8 cellular contexts compared by ENCODE assay signal in the genomic region with DNA sequence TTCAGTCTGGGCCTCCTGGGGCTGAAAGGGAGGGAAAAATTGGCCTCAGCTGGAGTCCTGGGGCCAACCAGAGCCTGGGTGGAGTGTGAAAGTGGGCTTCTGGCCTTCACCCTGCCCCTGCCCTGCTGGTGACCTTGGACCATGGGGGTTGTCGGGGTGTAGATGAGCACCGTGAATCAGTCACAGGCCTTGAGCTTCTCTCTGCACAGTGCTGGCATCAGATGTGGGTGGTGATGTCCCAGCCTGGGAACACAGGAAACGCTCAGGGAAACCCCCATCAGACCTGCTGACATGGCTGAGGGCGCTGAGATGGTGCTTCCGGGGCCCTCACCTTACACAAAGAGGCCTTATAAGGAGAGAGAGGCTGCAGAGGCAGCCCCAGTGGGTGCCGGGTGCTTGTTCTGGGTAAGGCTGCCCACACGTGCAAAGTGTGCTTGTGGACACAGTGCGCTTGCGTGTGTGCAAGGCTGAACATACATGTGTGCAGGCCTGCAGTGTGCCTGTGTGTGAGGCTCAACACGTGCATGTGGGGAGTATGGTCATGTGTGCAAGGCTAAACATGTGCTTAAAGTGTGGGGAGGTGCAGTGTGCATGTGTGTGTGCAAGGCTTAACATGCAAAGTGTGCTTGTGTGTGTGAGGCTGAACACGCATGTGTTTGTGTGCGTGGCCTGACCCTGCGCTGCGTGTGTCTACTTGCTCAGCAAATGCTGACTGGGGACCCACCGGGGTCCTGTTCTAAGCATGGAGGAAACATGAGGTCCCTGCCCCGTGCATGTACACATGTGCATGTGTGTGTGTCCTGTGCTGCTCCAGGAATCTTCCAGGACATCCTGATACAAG. TPM values are rescaled to one million over a fixed set of nuclear protein-coding genes. Genes with fewer than 3 reads are reported as not detected.
A peak's percentile ranks its signal among the peaks of the same experiment; 100 is the strongest.
DNase-seq lines count a peak whose midpoint lies in the region; ATAC-seq, FAIRE-seq and TF ChIP-seq lines count a peak whose summit lies in the region.

No MANE protein-coding gene starts in this region.

- no peak overlapping the region for H3K4ac ChIP-seq in H1 (replicated peaks; ENCODE audit: insufficient read length, low read depth, low read length)

- peak overlapping the region; percentile 40 for H2BK5ac ChIP-seq in H1 (ENCODE audit: low read depth, low read length)

- FAIRE-seq in H1 (lab: Jason Lieb, UNC) (no peak), HTR-8/SVneo (lab: Jason Lieb, UNC) (no peak)

- H3K4me1 Mint-ChIP-seq in activated CD4-positive, alpha-beta T cell treated with anti-CD3 and anti-CD28 coated beads, Interleukin-2, amount 10 ng/mL, durations not matched to agents 7 days and 5 days = peaks cover 65% of the 10 kb centered on the region
- peaks cover 8% of the 10 kb centered on the region for H3K4me1 Mint-ChIP-seq in Calu3 (ENCODE audit: low read depth, unreplicated experiment)

- POLR2A ChIA-PET in activated CD4-positive, alpha-beta T cell treated with anti-CD3 and anti-CD28 coated beads, Interleukin-2, amount 10 ng/mL, durations not matched to agents 7 days and 5 days (lab: Charles Lee) = interaction anchor here (0.9 to 1.0 kb wide), 3 partner anchors 28 to 1048 kb away, joined by 3 to 4 read pairs (median 3); partner anchors contain the start of genes BUD31, PDAP1 and ZCWPW1
- POLR2A ChIA-PET in H1 (lab: Charles Lee; ENCODE audit: partially characterized antibody) = interaction anchor here (2.0 to 3.3 kb wide), 3 partner anchors 11 to 27 kb away, joined by 7 to 19 read pairs (median 18); partner anchors contain the start of genes BUD31 and PDAP1

- peaks cover 14 to 22% of the 10 kb centered on the region in 2 experiments for H4K20me1 ChIP-seq in H1 (replicated peaks in 1 of 2; ENCODE audit: control insufficient read depth in 1 of 2, insufficient read depth in 2 of 2, low read length in 2 of 2)

- no peaks in the 10 kb centered on the region; the same call in 1 of the 2 replicates for H3K23me2 ChIP-seq in H1 (ENCODE audit: low read depth, low read length)

- 0 out of 2 replicates have a peak overlapping the region, but pooled peaks have one; percentile 43 for H2AK5ac ChIP-seq in H1 (ENCODE audit: low read depth, low read length)

- H2AFZ ChIP-seq in H1 (ENCODE audit: low read length) = no peak overlapping the region

- TF ChIP-seq RAD21 in H1 (IDR thresholded peaks at IDR 0.05 in 1 of 2, conservative IDR thresholded peaks at IDR 0.05 in 1 of 2; ENCODE audit: low read depth in 2 of 2, low read length in 2 of 2) = no peak

- no peak overlapping the region for H2BK12ac ChIP-seq in H1 (ENCODE audit: low read depth, low read length)

- peak overlapping the region; percentile 90 for H3K27ac Mint-ChIP-seq in activated CD4-positive, alpha-beta T cell treated with anti-CD3 and anti-CD28 coated beads, Interleukin-2, amount 10 ng/mL, durations not matched to agents 7 days and 5 days
- no peak overlapping the region for H3K27ac Mint-ChIP-seq in Calu3 (ENCODE audit: unreplicated experiment)

- no peak overlapping the region for H3K56ac ChIP-seq in H1 (replicated peaks; ENCODE audit: insufficient read length, low read depth, low read length)

- TF ChIP-seq CTCF in H1 (IDR thresholded peaks at IDR 0.05; ENCODE audit: control extremely low read depth in 1 of 3, insufficient read depth in 1 of 3, low read depth in 1 of 3, low read length in 3 of 3) (no peak), sigmoid colon (IDR thresholded peaks at IDR 0.05) (no peak), Calu3 (IDR thresholded peaks at IDR 0.05; ENCODE audit: unreplicated experiment) (no peak)

- peaks cover 54% of the 10 kb centered on the region for H3K36me3 Mint-ChIP-seq in activated CD4-positive, alpha-beta T cell treated with anti-CD3 and anti-CD28 coated beads, Interleukin-2, amount 10 ng/mL, durations not matched to agents 7 days and 5 days (ENCODE audit: low read depth)
- H3K36me3 Mint-ChIP-seq in Calu3 (ENCODE audit: insufficient read depth, unreplicated experiment) = peaks cover 50% of the 10 kb centered on the region

- H3K27me3 ChIP-seq in H1 (replicated peaks in 1 of 4; ENCODE audit: control insufficient read depth in 3 of 4, extremely low read depth in 1 of 4, insufficient read depth in 3 of 4, low read length in 3 of 4) (no peaks in the 10 kb centered on the region), sigmoid colon (no peaks in the 10 kb centered on the region)

- intact Hi-C loops in sigmoid colon (cut with DNase I) (no loop called here), Calu3 (cut with micrococcal nuclease; ENCODE audit: unreplicated experiment) (no loop called here)

- peak overlapping the region; percentile 11; the same call in 1 of the 2 replicates for H4K8ac ChIP-seq in H1 (ENCODE audit: extremely low read depth, insufficient read depth, low read length)

- peak; percentile 95 for DNase-seq in activated CD4-positive, alpha-beta T cell treated with anti-CD3 and anti-CD28 coated beads, Interleukin-2, amount 10 ng/mL, durations not matched to agents 7 days and 5 days
- DNase-seq in H1 (ENCODE audit: low read depth in 1 of 2, low spot score in 2 of 2) = no peak
- no peak for DNase-seq in sigmoid colon
- DNase-seq in Calu3 = no peak
- DNase-seq in NCI-H2107 (lab: John Stamatoyannopoulos, UW) = no peak
- DNase-seq in HTR-8/SVneo (ENCODE audit: insufficient read length, low spot score) = no peak

- peak overlapping the region; percentile 44 for H4K91ac ChIP-seq in H1 (replicated peaks; ENCODE audit: insufficient read length, low read length)

- H3K27ac ChIP-seq in H1 (ENCODE audit: low read depth, low read length) = peak overlapping the region; percentile 44; the same call in 1 of the 2 replicates
- H3K27ac ChIP-seq in sigmoid colon = peak overlapping the region; percentile 78 to 85 (median 84)

- H2BK20ac ChIP-seq in H1 (ENCODE audit: low read length) = no peak overlapping the region

- no peak overlapping the region for H3K14ac ChIP-seq in H1 (ENCODE audit: insufficient read length)

- no peak overlapping the region for H3K23ac ChIP-seq in H1 (ENCODE audit: insufficient read length)

- no peaks in the 10 kb centered on the region for H3K9me3 Mint-ChIP-seq in activated CD4-positive, alpha-beta T cell treated with anti-CD3 and anti-CD28 coated beads, Interleukin-2, amount 10 ng/mL, durations not matched to agents 7 days and 5 days
- no peaks in the 10 kb centered on the region for H3K9me3 Mint-ChIP-seq in Calu3 (ENCODE audit: low read depth, unreplicated experiment)

- H2BK15ac ChIP-seq in H1 (ENCODE audit: low read length) = no peak overlapping the region

- H3K4me1 ChIP-seq in H1 (replicated peaks in 1 of 4; ENCODE audit: control insufficient read depth in 3 of 4, insufficient read depth in 4 of 4, low read length in 3 of 4) (peaks cover 0 to 5% (median 1%) of the 10 kb centered on the region in 4 experiments; a peak in 3 of 7 replicates), sigmoid colon (peaks cover 0 to 35% (median 31%) of the 10 kb centered on the region in 4 donors)

- BruUV-seq in Calu3 (replicated peaks; lab: Mats Ljungman, UMichigan) = no TSS peak

- no peak overlapping the region for H3K4me3 ChIP-seq in H1 (ENCODE audit: extremely low read depth in 1 of 4, insufficient read depth in 2 of 4, low read depth in 3 of 4, low read length in 4 of 4)
- H3K4me3 ChIP-seq in sigmoid colon = no peak overlapping the region

- 93% methylated on average over 16 of the region's 16 CpGs; no CpG with 5 or more reads in 1 of the 2 experiments for WGBS in H1 (ENCODE audit: extremely low coverage in 1 of 2, insufficient coverage in 1 of 2, insufficient read length in 1 of 2, insufficient replicate concordance in 2 of 2, low coverage in 1 of 2, low lambda C conversion rate in 2 of 2, missing lambda C conversion rate in 1 of 2), 2 experiments
- 60 to 78% methylated on average over 16 of the region's 16 CpGs for WGBS in sigmoid colon, 2 donors

- H4K5ac ChIP-seq in H1 (ENCODE audit: insufficient read length, low read depth, low read length) = no peak overlapping the region

- H3K9ac ChIP-seq in H1 (replicated peaks in 1 of 4; ENCODE audit: extremely low read depth in 1 of 4, low read depth in 3 of 4, low read length in 3 of 4) = peak overlapping the region in 2 of 4 experiments; percentile 18 to 46; a peak in 3 of 7 replicates

- peak overlapping the region; percentile 82 for H3K4me3 Mint-ChIP-seq in activated CD4-positive, alpha-beta T cell treated with anti-CD3 and anti-CD28 coated beads, Interleukin-2, amount 10 ng/mL, durations not matched to agents 7 days and 5 days
- H3K4me3 Mint-ChIP-seq in Calu3 (ENCODE audit: low read depth, unreplicated experiment) = no peak overlapping the region

- H3K79me1 ChIP-seq in H1 (ENCODE audit: low read depth, low read length) = peaks cover 16% of the 10 kb centered on the region

- H3K18ac ChIP-seq in H1 (ENCODE audit: extremely low read depth, low read length) = no peak overlapping the region

- no peak overlapping the region; a peak in 1 of 4 replicates for H3K4me2 ChIP-seq in H1 (ENCODE audit: insufficient read depth in 1 of 2, low read depth in 2 of 2, low read length in 2 of 2)

- no peak overlapping the region for H2BK120ac ChIP-seq in H1 (replicated peaks; ENCODE audit: low read depth, low read length)

- H3K79me2 ChIP-seq in H1 (ENCODE audit: control insufficient read depth in 1 of 2, insufficient read depth in 2 of 2, low read length in 2 of 2) = peaks cover 0 to 17% of the 10 kb centered on the region in 2 experiments; a peak in 2 of 4 replicates

- no peaks in the 10 kb centered on the region for H3K27me3 Mint-ChIP-seq in activated CD4-positive, alpha-beta T cell treated with anti-CD3 and anti-CD28 coated beads, Interleukin-2, amount 10 ng/mL, durations not matched to agents 7 days and 5 days
- H3K27me3 Mint-ChIP-seq in Calu3 (ENCODE audit: unreplicated experiment) = no peaks in the 10 kb centered on the region

- no peak for TF ChIP-seq EP300 in H1 (IDR thresholded peaks at IDR 0.05; ENCODE audit: borderline replicate concordance in 1 of 2, low read depth in 2 of 2, low read length in 2 of 2)
- TF ChIP-seq EP300 in sigmoid colon (IDR thresholded peaks at IDR 0.05) = no peak

- CTCF ChIA-PET in activated CD4-positive, alpha-beta T cell treated with anti-CD3 and anti-CD28 coated beads, Interleukin-2, amount 10 ng/mL, durations not matched to agents 7 days and 5 days (lab: Charles Lee) = interaction anchor here (0.6 kb wide), 1 partner anchor 9 kb away, joined by 3 read pairs; no protein-coding TSS in a partner anchor
- CTCF ChIA-PET in H1 (lab: Charles Lee; ENCODE audit: partially characterized antibody) = interaction anchor here (0.9 to 1.0 kb wide), 2 partner anchors 14 to 21 kb away, joined by 3 to 4 read pairs; no protein-coding TSS in a partner anchor
- CTCF ChIA-PET in Calu3 (lab: Charles Lee) = no interaction called here

- H3K9me3 ChIP-seq in H1 (ENCODE audit: insufficient read depth in 2 of 2, low read depth in 1 of 2, low read length in 1 of 2) = no peaks in the 10 kb centered on the region
- H3K9me3 ChIP-seq in sigmoid colon = no peaks in the 10 kb centered on the region

- TF ChIP-seq POLR2A in H1 (IDR thresholded peaks at IDR 0.05; ENCODE audit: control extremely low read depth in 1 of 2, low read depth in 2 of 2, low read length in 2 of 2) (no peak), sigmoid colon (IDR thresholded peaks at IDR 0.05) (no peak)

- ATAC-seq in GM19023 (IDR thresholded peaks at IDR 0.05; ENCODE audit: unreplicated experiment) = peak; percentile 78
- peak; percentile 69 for ATAC-seq in HG03108 (IDR thresholded peaks at IDR 0.05; ENCODE audit: unreplicated experiment)

- H3K36me3 ChIP-seq in H1 (ENCODE audit: control insufficient read depth in 2 of 4, insufficient read depth in 4 of 4, low read length in 3 of 4) (peaks cover 0 to 3% (median 0%) of the 10 kb centered on the region in 4 experiments; a peak in 2 of 8 replicates), sigmoid colon (peaks cover 0 to 2% (median 0%) of the 10 kb centered on the region in 4 donors)

RNA-seq across cellular contexts. Expression of gene ARPC1B, which starts 6.5 kb away (rescaled TPM):
- 100 to 1,000 TPM; 361 to 399 TPM for total RNA-seq in activated CD4-positive, alpha-beta T cell treated with anti-CD3 and anti-CD28 coated beads, Interleukin-2, amount 10 ng/mL, durations not matched to agents 7 days and 5 days
- total RNA-seq in H1 (2021; fragmentation: NEBNext Ultra II Directional; extraction: Animal tissue kit (Norgen Biotek cat#: 25700)) = 61.8 and 64.5 TPM in 2 replicates
- polyA plus RNA-seq in H1 (2011; rRNA removed) (115 and 165 TPM in 2 replicates), sigmoid colon (100 to 1,000 TPM; 229 to 390 (median 313) TPM)
- polyA plus RNA-seq in H1 (2011; cell fraction: cytosol; rRNA removed) = 131 TPM
- polyA plus RNA-seq in H1 (2011; cell fraction: nucleus; rRNA removed) = 118 TPM
- 92.2 to 133 TPM (median 114 TPM) in 4 replicates for polyA plus RNA-seq in H1 (2012, experiment 1 of 2)
- polyA plus RNA-seq in H1 (2012, experiment 2 of 2) = 70.9 TPM
- 63.9 TPM for polyA plus RNA-seq in H1 (2013, experiment 1 of 2)
- polyA plus RNA-seq in H1 (2013, experiment 2 of 2) = 58.2 TPM
- 33.9 and 53.6 TPM in 2 replicates for polyA minus RNA-seq in H1 (2011; rRNA and poly(A)+ RNA removed)
- 42.2 TPM for polyA minus RNA-seq in H1 (2011; cell fraction: cytosol; rRNA and poly(A)+ RNA removed)
- 46.0 TPM for polyA minus RNA-seq in H1 (2011; cell fraction: nucleus; rRNA and poly(A)+ RNA removed)
- total RNA-seq in sigmoid colon (100 to 1,000 TPM in 2 of 4 donors, 10 to 100 TPM in 2; 70.3 to 136 (median 105) TPM), Calu3 (2022) (107 and 108 TPM in 2 replicates)

RNA-seq across cellular contexts. Expression of gene PDAP1, which starts 27.4 kb away (rescaled TPM):
- total RNA-seq in activated CD4-positive, alpha-beta T cell treated with anti-CD3 and anti-CD28 coated beads, Interleukin-2, amount 10 ng/mL, durations not matched to agents 7 days and 5 days = 10 to 100 TPM; 81.4 to 81.9 TPM
- 169 and 174 TPM in 2 replicates for total RNA-seq in H1 (2021; fragmentation: NEBNext Ultra II Directional; extraction: Animal tissue kit (Norgen Biotek cat#: 25700))
- 26.6 and 37.1 TPM in 2 replicates for polyA plus RNA-seq in H1 (2011; rRNA removed)
- polyA plus RNA-seq in H1 (2011; cell fraction: cytosol; rRNA removed) = 121 TPM
- polyA plus RNA-seq in H1 (2011; cell fraction: nucleus; rRNA removed) = 34.9 TPM
- 210 to 261 TPM (median 258 TPM) in 4 replicates for polyA plus RNA-seq in H1 (2012, experiment 1 of 2)
- 117 TPM for polyA plus RNA-seq in H1 (2012, experiment 2 of 2)
- 114 TPM for polyA plus RNA-seq in H1 (2013, experiment 1 of 2)
- polyA plus RNA-seq in H1 (2013, experiment 2 of 2) = 125 TPM
- 5.6 and 11.0 TPM in 2 replicates for polyA minus RNA-seq in H1 (2011; rRNA and poly(A)+ RNA removed)
- polyA minus RNA-seq in H1 (2011; cell fraction: cytosol; rRNA and poly(A)+ RNA removed) = 30.0 TPM
- 9.4 TPM for polyA minus RNA-seq in H1 (2011; cell fraction: nucleus; rRNA and poly(A)+ RNA removed)
- total RNA-seq in sigmoid colon = 10 to 100 TPM; 84.5 to 89.5 (median 85.1) TPM
- polyA plus RNA-seq in sigmoid colon = 100 to 1,000 TPM; 145 to 194 (median 163) TPM
- total RNA-seq in Calu3 (2022) = 83.9 and 87.2 TPM in 2 replicates

RNA-seq across cellular contexts. Expression of gene BUD31, which starts 27.7 kb away (rescaled TPM):
- 100 to 1,000 TPM in 1 of 2 experiments, 10 to 100 TPM in 1; 94.2 to 115 TPM for total RNA-seq in activated CD4-positive, alpha-beta T cell treated with anti-CD3 and anti-CD28 coated beads, Interleukin-2, amount 10 ng/mL, durations not matched to agents 7 days and 5 days
- 114 and 121 TPM in 2 replicates for total RNA-seq in H1 (2021; fragmentation: NEBNext Ultra II Directional; extraction: Animal tissue kit (Norgen Biotek cat#: 25700))
- 46.7 and 72.0 TPM in 2 replicates for polyA plus RNA-seq in H1 (2011; rRNA removed)
- 65.3 TPM for polyA plus RNA-seq in H1 (2011; cell fraction: cytosol; rRNA removed)
- polyA plus RNA-seq in H1 (2011; cell fraction: nucleus; rRNA removed) = 53.6 TPM
- 80.2 to 121 TPM (median 93.7 TPM) in 4 replicates for polyA plus RNA-seq in H1 (2012, experiment 1 of 2)
- 53.6 TPM for polyA plus RNA-seq in H1 (2012, experiment 2 of 2)
- 120 TPM for polyA plus RNA-seq in H1 (2013, experiment 1 of 2)
- polyA plus RNA-seq in H1 (2013, experiment 2 of 2) = 127 TPM
- 18.5 and 23.9 TPM in 2 replicates for polyA minus RNA-seq in H1 (2011; rRNA and poly(A)+ RNA removed)
- 20.2 TPM for polyA minus RNA-seq in H1 (2011; cell fraction: cytosol; rRNA and poly(A)+ RNA removed)
- 20.8 TPM for polyA minus RNA-seq in H1 (2011; cell fraction: nucleus; rRNA and poly(A)+ RNA removed)
- total RNA-seq in sigmoid colon = 10 to 100 TPM; 44.6 to 89.8 (median 69.3) TPM
- polyA plus RNA-seq in sigmoid colon = 100 to 1,000 TPM; 118 to 141 (median 119) TPM
- total RNA-seq in Calu3 (2022) = 62.8 and 82.7 TPM in 2 replicates

RNA-seq across cellular contexts. Expression of gene ARPC1A, which starts 55.3 kb away (rescaled TPM):
- total RNA-seq in activated CD4-positive, alpha-beta T cell treated with anti-CD3 and anti-CD28 coated beads, Interleukin-2, amount 10 ng/mL, durations not matched to agents 7 days and 5 days = 10 to 100 TPM; 51.9 to 56.8 TPM
- 147 and 155 TPM in 2 replicates for total RNA-seq in H1 (2021; fragmentation: NEBNext Ultra II Directional; extraction: Animal tissue kit (Norgen Biotek cat#: 25700))
- polyA plus RNA-seq in H1 (2011; rRNA removed) (123 and 140 TPM in 2 replicates), sigmoid colon (100 to 1,000 TPM; 181 to 396 (median 263) TPM)
- polyA plus RNA-seq in H1 (2011; cell fraction: cytosol; rRNA removed) = 115 TPM
- 109 TPM for polyA plus RNA-seq in H1 (2011; cell fraction: nucleus; rRNA removed)
- polyA plus RNA-seq in H1 (2012, experiment 1 of 2) = 124 to 146 TPM (median 139 TPM) in 4 replicates
- polyA plus RNA-seq in H1 (2012, experiment 2 of 2) = 134 TPM
- polyA plus RNA-seq in H1 (2013, experiment 1 of 2) = 173 TPM
- polyA plus RNA-seq in H1 (2013, experiment 2 of 2) = 185 TPM
- polyA minus RNA-seq in H1 (2011; rRNA and poly(A)+ RNA removed) = 107 and 108 TPM in 2 replicates
- polyA minus RNA-seq in H1 (2011; cell fraction: cytosol; rRNA and poly(A)+ RNA removed) = 49.9 TPM
- 47.1 TPM for polyA minus RNA-seq in H1 (2011; cell fraction: nucleus; rRNA and poly(A)+ RNA removed)
- total RNA-seq in sigmoid colon (100 to 1,000 TPM in 2 of 4 donors, 10 to 100 TPM in 2; 94.6 to 131 (median 111) TPM), Calu3 (2022) (146 TPM in 2 replicates)

RNA-seq across cellular contexts. Expression of gene PTCD1, which starts 57.6 kb away (rescaled TPM):
- total RNA-seq in activated CD4-positive, alpha-beta T cell treated with anti-CD3 and anti-CD28 coated beads, Interleukin-2, amount 10 ng/mL, durations not matched to agents 7 days and 5 days = 1 to 10 TPM; 5.7 to 8.6 TPM
- 7.5 and 8.5 TPM in 2 replicates for total RNA-seq in H1 (2021; fragmentation: NEBNext Ultra II Directional; extraction: Animal tissue kit (Norgen Biotek cat#: 25700))
- polyA plus RNA-seq in H1 (2011; rRNA removed) (7.6 and 9.6 TPM in 2 replicates), sigmoid colon (1 to 10 TPM; 1.2 to 5.5 (median 4.0) TPM)
- 9.6 TPM for polyA plus RNA-seq in H1 (2011; cell fraction: cytosol; rRNA removed)
- polyA plus RNA-seq in H1 (2011; cell fraction: nucleus; rRNA removed) = 14.9 TPM
- polyA plus RNA-seq in H1 (2012, experiment 1 of 2) = 8.4 to 9.8 TPM (median 9.2 TPM) in 4 replicates
- polyA plus RNA-seq in H1 (2012, experiment 2 of 2) = 7.8 TPM
- 5.9 TPM for polyA plus RNA-seq in H1 (2013, experiment 1 of 2)
- polyA plus RNA-seq in H1 (2013, experiment 2 of 2) = 5.8 TPM
- polyA minus RNA-seq in H1 (2011; rRNA and poly(A)+ RNA removed) = 7.4 and 7.9 TPM in 2 replicates
- polyA minus RNA-seq in H1 (2011; cell fraction: cytosol; rRNA and poly(A)+ RNA removed) = 8.7 TPM
- polyA minus RNA-seq in H1 (2011; cell fraction: nucleus; rRNA and poly(A)+ RNA removed) = 7.7 TPM
- total RNA-seq in sigmoid colon (1 to 10 TPM; 4.6 to 6.4 (median 5.6) TPM), Calu3 (2022) (7.6 and 8.8 TPM in 2 replicates)
